ENCODE assay signal across 33 cellular contexts in the genomic region with DNA sequence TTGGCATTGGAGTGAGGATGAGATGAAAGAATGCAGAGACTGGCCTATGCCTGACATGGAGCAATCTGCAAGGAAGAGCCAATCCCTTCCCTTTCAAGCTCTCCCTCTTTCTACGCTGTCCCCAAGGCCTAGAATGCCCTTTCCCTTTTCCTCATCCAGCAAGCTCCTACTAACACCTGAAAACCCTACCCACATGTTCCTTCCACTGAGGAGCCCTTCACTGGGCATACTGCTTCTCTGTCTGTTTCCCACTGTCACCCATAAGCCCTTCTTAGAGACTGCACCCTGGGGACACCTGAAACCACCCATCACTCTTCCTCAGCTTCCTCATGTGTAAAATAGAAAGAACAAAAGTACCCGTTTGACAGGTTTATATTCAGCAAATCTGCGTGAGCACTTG.
"Had no signal": no experiment of that assay in that cellular context is flagged by ENCODE, and none has a peak within 500 bp of the region (broad histone marks: within the 10 kb centered on the region; RNA-seq: fewer than 3 reads in every experiment).

No MANE protein-coding gene starts in this region.

- H3K4me1 Mint-ChIP-seq: activated CD4-positive, alpha-beta memory T cell treated with anti-CD3 and anti-CD28 coated beads, Interleukin-2, amount 10 ng/mL, durations not matched to agents 7 days and 5 days; activated CD4-positive, alpha-beta T cell treated with anti-CD3 and anti-CD28 coated beads for 36 hours; activated CD4-positive, alpha-beta T cell treated with anti-CD3 and anti-CD28 coated beads, Interleukin-2, amount 10 ng/mL, durations not matched to agents 7 days and 5 days; activated naive CD4-positive, alpha-beta T cell treated with anti-CD3 and anti-CD28 coated beads, Interleukin-2, amount 10 ng/mL, durations not matched to agents 7 days and 5 days; activated naive CD4-positive, alpha-beta T cell treated with anti-CD3 and anti-CD28 coated beads, Interleukin-2, amount 50 U/mL, for 24 hours; activated naive CD8-positive, alpha-beta T cell treated with anti-CD3 and anti-CD28 coated beads, Interleukin-2, amount 10 ng/mL, durations not matched to agents 7 days and 5 days; activated naive CD8-positive, alpha-beta T cell treated with anti-CD3 and anti-CD28 coated beads, Interleukin-2, amount 50 U/mL, for 24 hours; WTC11 had no signal

- H3K27ac ChIP-seq: ascending aorta, VCaP had no signal

- H3K27ac Mint-ChIP-seq: activated CD4-positive, alpha-beta memory T cell treated with anti-CD3 and anti-CD28 coated beads, Interleukin-2, amount 10 ng/mL, durations not matched to agents 7 days and 5 days; activated CD4-positive, alpha-beta T cell treated with anti-CD3 and anti-CD28 coated beads for 36 hours; activated CD4-positive, alpha-beta T cell treated with anti-CD3 and anti-CD28 coated beads, Interleukin-2, amount 10 ng/mL, durations not matched to agents 7 days and 5 days; activated CD8-positive, alpha-beta memory T cell treated with anti-CD3 and anti-CD28 coated beads, Interleukin-2, amount 10 ng/mL, durations not matched to agents 7 days and 5 days; activated CD8-positive, alpha-beta T cell treated with anti-CD3 and anti-CD28 coated beads, Interleukin-2, amount 10 ng/mL, durations not matched to agents 7 days and 5 days; activated naive CD4-positive, alpha-beta T cell treated with anti-CD3 and anti-CD28 coated beads, Interleukin-2, amount 10 ng/mL, durations not matched to agents 7 days and 5 days; activated naive CD4-positive, alpha-beta T cell treated with anti-CD3 and anti-CD28 coated beads, Interleukin-2, amount 50 U/mL, for 24 hours; activated naive CD8-positive, alpha-beta T cell; activated naive CD8-positive, alpha-beta T cell treated with anti-CD3 and anti-CD28 coated beads, Interleukin-2, amount 10 ng/mL, durations not matched to agents 7 days and 5 days; activated naive CD8-positive, alpha-beta T cell treated with anti-CD3 and anti-CD28 coated beads, Interleukin-2, amount 50 U/mL, for 24 hours; activated T-cell treated with anti-CD3 and anti-CD28 coated beads, Interleukin-2, amount 50 U/mL, for 24 hours; activated T-helper 2 cell treated with anti-CD3 and anti-CD28 coated beads, Interferon-gamma antibody, Interleukin-2, Interleukin-4, amounts not matched to agents 10 μg/mL and 5 μg/mL and 100 μg/mL, durations not matched to agents 14 hours and 24 hours and 36 hours; T-helper 1 cell treated with Interleukin-12 subunit alpha and Interleukin-12 subunit beta and Interleukin-4 antibody, amounts not matched to agents 30 μg/mL and 1 μg/mL, for 36 hours; T-helper 2 cell treated with Interferon-gamma antibody and Interleukin-4, amounts not matched to agents 5 μg/mL and 100 μg/mL, for 36 hours; WTC11 had no signal

- H3K4me3 ChIP-seq: ascending aorta had no signal

- H3K9me3 Mint-ChIP-seq: activated CD4-positive, alpha-beta memory T cell treated with anti-CD3 and anti-CD28 coated beads, Interleukin-2, amount 10 ng/mL, durations not matched to agents 7 days and 5 days; activated CD4-positive, alpha-beta T cell treated with anti-CD3 and anti-CD28 coated beads, Interleukin-2, amount 10 ng/mL, durations not matched to agents 7 days and 5 days; activated naive CD4-positive, alpha-beta T cell treated with anti-CD3 and anti-CD28 coated beads, Interleukin-2, amount 10 ng/mL, durations not matched to agents 7 days and 5 days; activated naive CD4-positive, alpha-beta T cell treated with anti-CD3 and anti-CD28 coated beads, Interleukin-2, amount 50 U/mL, for 24 hours; activated naive CD8-positive, alpha-beta T cell treated with anti-CD3 and anti-CD28 coated beads, Interleukin-2, amount 10 ng/mL, durations not matched to agents 7 days and 5 days; activated T-helper 2 cell treated with anti-CD3 and anti-CD28 coated beads, Interferon-gamma antibody, Interleukin-2, Interleukin-4, amounts not matched to agents 10 μg/mL and 5 μg/mL and 100 μg/mL, durations not matched to agents 14 hours and 24 hours and 36 hours; T-helper 1 cell treated with Interleukin-12 subunit alpha and Interleukin-12 subunit beta and Interleukin-4 antibody, amounts not matched to agents 30 μg/mL and 1 μg/mL, for 36 hours; T-helper 2 cell treated with Interferon-gamma antibody and Interleukin-4, amounts not matched to agents 5 μg/mL and 100 μg/mL, for 36 hours had no signal

- H3K36me3 ChIP-seq: ascending aorta had no signal

- DNase-seq: activated CD4-positive, alpha-beta memory T cell treated with anti-CD3 and anti-CD28 coated beads, Interleukin-2, amount 10 ng/mL, durations not matched to agents 7 days and 5 days; activated CD4-positive, alpha-beta T cell treated with anti-CD3 and anti-CD28 coated beads for 1 hour; activated CD4-positive, alpha-beta T cell treated with anti-CD3 and anti-CD28 coated beads for 36 hours; activated CD4-positive, alpha-beta T cell treated with anti-CD3 and anti-CD28 coated beads for 48 hours; activated CD4-positive, alpha-beta T cell treated with anti-CD3 and anti-CD28 coated beads, Interleukin-2, amount 10 ng/mL, durations not matched to agents 7 days and 5 days; activated CD4-positive, alpha-beta T cell treated with anti-CD3 and anti-CD28 coated beads, Interleukin-2, amount 50 U/mL, for 48 hours; activated CD4-positive, CD25-positive, alpha-beta regulatory T cell; activated CD8-positive, alpha-beta memory T cell treated with anti-CD3 and anti-CD28 coated beads for 24 hours; activated CD8-positive, alpha-beta memory T cell treated with anti-CD3 and anti-CD28 coated beads, Interleukin-2, amount 10 ng/mL, durations not matched to agents 7 days and 5 days; activated CD8-positive, alpha-beta memory T cell treated with anti-CD3 and anti-CD28 coated beads, Interleukin-2, amount 50 U/mL, for 48 hours; activated CD8-positive, alpha-beta T cell treated with anti-CD3 and anti-CD28 coated beads, Interleukin-2, amount 10 ng/mL, durations not matched to agents 7 days and 5 days; activated effector memory CD4-positive, alpha-beta T cell treated with Interleukin-2 at 50 U/mL for 16 hours; activated gamma-delta T cell; activated naive CD4-positive, alpha-beta T cell treated with anti-CD3 and anti-CD28 coated beads, Interleukin-2, amount 10 ng/mL, durations not matched to agents 7 days and 5 days; activated naive CD4-positive, alpha-beta T cell treated with Interleukin-2 at 50 U/mL for 16 hours; activated naive CD8-positive, alpha-beta T cell treated with anti-CD3 and anti-CD28 coated beads, Interleukin-2, amount 10 ng/mL, durations not matched to agents 7 days and 5 days; activated naive CD8-positive, alpha-beta T cell treated with anti-CD3 and anti-CD28 coated beads, Interleukin-2, amount 50 U/mL, for 24 hours; activated T-cell treated with anti-CD3 and anti-CD28 coated beads, Interleukin-2, amount 50 U/mL, for 24 hours; activated T-cell treated with anti-CD3 and anti-CD28 coated beads, Interleukin-2, amount 50 U/mL, for 48 hours; amygdala; anterior cingulate cortex; central memory CD4-positive, alpha-beta T cell; T-helper 2 cell; T-helper 9 cell had no signal

- H3K27me3 Mint-ChIP-seq: activated CD4-positive, alpha-beta T cell treated with anti-CD3 and anti-CD28 coated beads, Interleukin-2, amount 10 ng/mL, durations not matched to agents 7 days and 5 days; activated naive CD4-positive, alpha-beta T cell treated with anti-CD3 and anti-CD28 coated beads, Interleukin-2, amount 10 ng/mL, durations not matched to agents 7 days and 5 days; activated naive CD8-positive, alpha-beta T cell treated with anti-CD3 and anti-CD28 coated beads, Interleukin-2, amount 10 ng/mL, durations not matched to agents 7 days and 5 days; activated naive CD8-positive, alpha-beta T cell treated with anti-CD3 and anti-CD28 coated beads, Interleukin-2, amount 50 U/mL, for 24 hours; activated T-cell treated with anti-CD3 and anti-CD28 coated beads, Interleukin-2, amount 50 U/mL, for 24 hours had no signal

- H3K27me3 ChIP-seq: ascending aorta had no signal

- H3K36me3 Mint-ChIP-seq: activated CD8-positive, alpha-beta memory T cell treated with anti-CD3 and anti-CD28 coated beads, Interleukin-2, amount 10 ng/mL, durations not matched to agents 7 days and 5 days; activated naive CD4-positive, alpha-beta T cell treated with anti-CD3 and anti-CD28 coated beads, Interleukin-2, amount 10 ng/mL, durations not matched to agents 7 days and 5 days; activated naive CD4-positive, alpha-beta T cell treated with anti-CD3 and anti-CD28 coated beads, Interleukin-2, amount 50 U/mL, for 24 hours; activated naive CD8-positive, alpha-beta T cell treated with anti-CD3 and anti-CD28 coated beads, Interleukin-2, amount 10 ng/mL, durations not matched to agents 7 days and 5 days had no signal

- H3K4me3 Mint-ChIP-seq: activated CD4-positive, alpha-beta memory T cell treated with anti-CD3 and anti-CD28 coated beads, Interleukin-2, amount 10 ng/mL, durations not matched to agents 7 days and 5 days; activated CD4-positive, alpha-beta T cell treated with anti-CD3 and anti-CD28 coated beads for 36 hours; activated CD4-positive, alpha-beta T cell treated with anti-CD3 and anti-CD28 coated beads, Interleukin-2, amount 10 ng/mL, durations not matched to agents 7 days and 5 days; activated CD8-positive, alpha-beta memory T cell treated with anti-CD3 and anti-CD28 coated beads, Interleukin-2, amount 10 ng/mL, durations not matched to agents 7 days and 5 days; activated CD8-positive, alpha-beta T cell treated with anti-CD3 and anti-CD28 coated beads, Interleukin-2, amount 10 ng/mL, durations not matched to agents 7 days and 5 days; activated naive CD4-positive, alpha-beta T cell treated with anti-CD3 and anti-CD28 coated beads, Interleukin-2, amount 10 ng/mL, durations not matched to agents 7 days and 5 days; activated naive CD4-positive, alpha-beta T cell treated with anti-CD3 and anti-CD28 coated beads, Interleukin-2, amount 50 U/mL, for 24 hours; activated naive CD8-positive, alpha-beta T cell; activated naive CD8-positive, alpha-beta T cell treated with anti-CD3 and anti-CD28 coated beads, Interleukin-2, amount 10 ng/mL, durations not matched to agents 7 days and 5 days; activated naive CD8-positive, alpha-beta T cell treated with anti-CD3 and anti-CD28 coated beads, Interleukin-2, amount 50 U/mL, for 24 hours; activated T-cell treated with anti-CD3 and anti-CD28 coated beads, Interleukin-2, amount 50 U/mL, for 24 hours; brain; T-helper 1 cell treated with Interleukin-12 subunit alpha and Interleukin-12 subunit beta and Interleukin-4 antibody, amounts not matched to agents 30 μg/mL and 1 μg/mL, for 36 hours; T-helper 2 cell treated with Interferon-gamma antibody and Interleukin-4, amounts not matched to agents 5 μg/mL and 100 μg/mL, for 36 hours; WTC11 had no signal

- H3K4me1 ChIP-seq: ascending aorta had no signal

- H3K9me3 ChIP-seq: ascending aorta had no signal
